ENCODE assay signal across 2 cellular contexts in the genomic region with DNA sequence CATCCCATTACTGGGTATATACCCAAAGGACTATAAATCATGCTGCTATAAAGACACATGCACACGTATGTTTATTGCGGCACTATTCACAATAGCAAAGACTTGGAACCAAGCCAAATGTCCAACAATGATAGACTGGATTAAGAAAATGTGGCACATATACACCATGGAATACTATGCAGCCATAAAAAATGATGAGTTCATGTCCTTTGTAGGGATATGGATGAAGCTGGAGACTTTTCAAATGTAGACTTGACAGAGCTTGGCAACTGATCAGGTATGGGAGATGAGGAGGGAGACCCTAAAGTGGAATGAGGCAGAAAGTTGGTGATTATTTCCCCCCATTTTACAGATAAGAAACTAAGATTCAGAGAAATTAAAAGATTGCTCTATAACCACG.
TF ChIP-seq lines count a peak whose summit lies in the region.

No MANE protein-coding gene starts in this region.

TF ChIP-seq in HEK293, 187 proteins besides CTCF, POLR2A, EP300 and RAD21:
- peak; percentile 81 for TF ChIP-seq ZNF146 (tag by site-specific recombination; IDR thresholded peaks at IDR 0.05)
TF ChIP-seq in HEK293: peak in this region for 1; not testable (repeated sequence) for 186.

TF ChIP-seq in K562, 482 proteins besides CTCF, POLR2A, EP300 and RAD21:
- peak; percentile 60 for TF ChIP-seq NFIC (IDR thresholded peaks at IDR 0.05)
